ENCODE assay signal across 25 cellular contexts in the genomic region with DNA sequence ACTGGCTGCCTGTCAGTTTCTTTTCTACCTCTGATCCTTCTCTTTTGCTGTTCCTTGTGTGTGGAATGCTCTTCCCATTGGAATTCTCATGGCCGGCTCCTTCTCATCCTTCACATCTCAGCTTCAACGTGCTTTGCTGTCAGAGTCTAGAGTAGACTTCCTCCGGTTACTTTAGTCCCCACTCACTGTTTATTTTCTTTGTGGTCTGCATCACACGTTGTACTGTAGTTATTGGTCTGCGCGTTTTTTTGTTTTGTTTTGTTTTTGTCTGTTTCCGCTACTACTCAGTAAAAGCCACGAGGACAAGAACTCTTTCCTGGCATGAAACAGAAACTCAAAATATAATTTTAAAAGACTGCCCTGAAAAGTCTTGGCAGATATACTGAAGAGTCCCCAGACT.
"Had no signal": no experiment of that assay in that cellular context is flagged by ENCODE, and none has a peak within 500 bp of the region (broad histone marks: within the 10 kb centered on the region; RNA-seq: fewer than 3 reads in every experiment).

No MANE protein-coding gene starts in this region.

- H3K27me3 ChIP-seq: neural progenitor cell, ovary, right lobe of liver, thyroid gland, tibial nerve, upper lobe of left lung had no signal

- H3K9ac ChIP-seq: neural progenitor cell, parathyroid adenoma had no signal

- ATAC-seq: natural killer cell; psoas muscle; right cardiac atrium; right lobe of liver; stimulated activated effector memory CD8-positive, alpha-beta T cell treated with anti-CD3 and anti-CD28 coated beads, Interleukin-12 subunit alpha, Interleukin-12 subunit beta, amount 100 ng/mL, for 72 hours; stimulated activated naive B cell treated with anti-CD40 and anti-IgM and Interleukin-4, amounts not matched to agents 10 μg/mL and 1 μg/mL and 100 μg/mL, for 72 hours had no signal

- DNase-seq: natural killer cell; occipital lobe; ovary; posterior cingulate gyrus; psoas muscle; right cardiac atrium; right lobe of liver; sigmoid colon; small intestine; stimulated activated CD4-positive, alpha-beta T cell treated with anti-CD3 and anti-CD28 coated beads, Interleukin-15, amount 100 ng/mL, for 24 hours; stimulated activated CD4-positive, alpha-beta T cell treated with anti-CD3 and anti-CD28 coated beads, Interleukin-2, amount 100 ng/mL, for 24 hours; stimulated activated CD4-positive, alpha-beta T cell treated with anti-CD3 and anti-CD28 coated beads, Interleukin-2, amount 100 ng/mL, for 48 hours; stimulated activated CD4-positive, alpha-beta T cell treated with anti-CD3 and anti-CD28 coated beads, Interleukin-4, amount 100 ng/mL, for 24 hours; stimulated activated naive B cell treated with anti-CD40 and anti-IgM and Interleukin-4, amounts not matched to agents 10 μg/mL and 1 μg/mL and 100 μg/mL, for 72 hours; stimulated activated naive CD4-positive, alpha-beta T cell treated with Interleukin-2 at 50 U/mL for 16 hours; stomach; thyroid gland; trophoblast cell; upper lobe of left lung; uterus had no signal

- H3K4me1 ChIP-seq: parathyroid adenoma, right lobe of liver, sigmoid colon, stomach, thyroid gland, tibial nerve, upper lobe of left lung, uterus had no signal

- H3K36me3 ChIP-seq: neural progenitor cell, ovary, right lobe of liver, sigmoid colon, stomach, thoracic aorta, thyroid gland, tibial nerve, upper lobe of left lung, uterus had no signal

- H3K9me3 ChIP-seq: ovary, psoas muscle, right lobe of liver, sigmoid colon, stomach, thoracic aorta, thyroid gland, tibial nerve, upper lobe of left lung, uterus had no signal

- H2AFZ ChIP-seq: neural progenitor cell, parathyroid adenoma had no signal

- H3K27ac ChIP-seq: neural progenitor cell, ovary, parathyroid adenoma, psoas muscle, right lobe of liver, sigmoid colon, stomach, thoracic aorta, thyroid gland, tibial nerve, upper lobe of left lung, uterus had no signal

- H3K79me2 ChIP-seq: parathyroid adenoma had no signal

- H3K4me3 ChIP-seq: neural progenitor cell, ovary, psoas muscle, right lobe of liver, sigmoid colon, stomach, thoracic aorta, thyroid gland, tibial nerve, upper lobe of left lung, uterus had no signal

- H3K4me2 ChIP-seq: neural progenitor cell had no signal
